ENCODE assay signal across 1 cellular context in genomic region chr6:26033132-26033941, GRCh38.
TF ChIP-seq lines count a peak whose summit lies in the region.

No MANE protein-coding gene starts in this region.

TF ChIP-seq in HepG2, 621 proteins besides CTCF, POLR2A, EP300 and RAD21 (continued from another document and continues in another):
- TF ChIP-seq AKNA (CRISPR knock-in tag; IDR thresholded peaks at IDR 0.05; ENCODE audit: borderline replicate concordance) (no peak), HOXA7 (CRISPR knock-in tag; IDR thresholded peaks at IDR 0.05) (no peak; the same call in 1 of the 2 replicates), ZNF761 (CRISPR knock-in tag; conservative IDR thresholded peaks at IDR 0.05) (peak; percentile 47; the same call in 1 of the 2 replicates), ZFP36 (IDR thresholded peaks at IDR 0.05; ENCODE audit: borderline replicate concordance, low read depth, low read length, partially characterized antibody) (no peak), SP2 (CRISPR knock-in tag; IDR thresholded peaks at IDR 0.05) (no peak), ZNF616 (CRISPR knock-in tag; IDR thresholded peaks at IDR 0.05; ENCODE audit: low read depth) (0 out of 2 replicates have a peak, but pooled peaks have one; percentile 67), RORA (CRISPR knock-in tag; IDR thresholded peaks at IDR 0.05) (no peak), KDM4B (CRISPR knock-in tag; IDR thresholded peaks at IDR 0.05) (peak; percentile 88; the same call in 1 of the 2 replicates), ZSCAN29 (CRISPR knock-in tag; conservative IDR thresholded peaks at IDR 0.05) (no peak; the same call in 1 of the 2 replicates), CBX2 (IDR thresholded peaks at IDR 0.05; ENCODE audit: low read depth, low read length) (no peak), CBX2 (CRISPR knock-in tag; IDR thresholded peaks at IDR 0.05; ENCODE audit: low read depth) (no peak), HMGXB3 (CRISPR knock-in tag; IDR thresholded peaks at IDR 0.05; ENCODE audit: borderline replicate concordance) (0 out of 2 replicates have a peak, but pooled peaks have one; percentile 59), HMG20B (CRISPR knock-in tag; conservative IDR thresholded peaks at IDR 0.05) (no peak), ZBTB42 (CRISPR knock-in tag; IDR thresholded peaks at IDR 0.05) (0 out of 2 replicates have a peak, but pooled peaks have one; percentile 40), HOXA5 (CRISPR knock-in tag; IDR thresholded peaks at IDR 0.05) (no peak), ZNF292 (CRISPR knock-in tag; IDR thresholded peaks at IDR 0.05; ENCODE audit: borderline replicate concordance, low read depth) (peak; percentile 47; the same call in 1 of the 2 replicates), ZNF598 (CRISPR knock-in tag; IDR thresholded peaks at IDR 0.05; ENCODE audit: borderline replicate concordance) (no peak), YY1 (IDR thresholded peaks at IDR 0.05; ENCODE audit: insufficient read depth, insufficient replicate concordance, low read depth, low read length) (peak; percentile 12), ZNF609 (CRISPR knock-in tag; IDR thresholded peaks at IDR 0.05; ENCODE audit: borderline replicate concordance) (no peak; the same call in 1 of the 2 replicates), SRSF4 (IDR thresholded peaks at IDR 0.05; ENCODE audit: low read depth, low read length, poor library complexity, severe bottlenecking) (no peak), ZNF136 (CRISPR knock-in tag; IDR thresholded peaks at IDR 0.05; ENCODE audit: low read depth) (no peak), SMYD3 (CRISPR knock-in tag; IDR thresholded peaks at IDR 0.05) (peak; percentile 23; the same call in 1 of the 2 replicates), GABPB1 (CRISPR knock-in tag; IDR thresholded peaks at IDR 0.05) (peak; percentile 72), SKIL (CRISPR knock-in tag; IDR thresholded peaks at IDR 0.05; ENCODE audit: borderline replicate concordance) (no peak), REXO4 (CRISPR knock-in tag; IDR thresholded peaks at IDR 0.05; ENCODE audit: borderline replicate concordance) (no peak)
- TF ChIP-seq, protein P1, sequence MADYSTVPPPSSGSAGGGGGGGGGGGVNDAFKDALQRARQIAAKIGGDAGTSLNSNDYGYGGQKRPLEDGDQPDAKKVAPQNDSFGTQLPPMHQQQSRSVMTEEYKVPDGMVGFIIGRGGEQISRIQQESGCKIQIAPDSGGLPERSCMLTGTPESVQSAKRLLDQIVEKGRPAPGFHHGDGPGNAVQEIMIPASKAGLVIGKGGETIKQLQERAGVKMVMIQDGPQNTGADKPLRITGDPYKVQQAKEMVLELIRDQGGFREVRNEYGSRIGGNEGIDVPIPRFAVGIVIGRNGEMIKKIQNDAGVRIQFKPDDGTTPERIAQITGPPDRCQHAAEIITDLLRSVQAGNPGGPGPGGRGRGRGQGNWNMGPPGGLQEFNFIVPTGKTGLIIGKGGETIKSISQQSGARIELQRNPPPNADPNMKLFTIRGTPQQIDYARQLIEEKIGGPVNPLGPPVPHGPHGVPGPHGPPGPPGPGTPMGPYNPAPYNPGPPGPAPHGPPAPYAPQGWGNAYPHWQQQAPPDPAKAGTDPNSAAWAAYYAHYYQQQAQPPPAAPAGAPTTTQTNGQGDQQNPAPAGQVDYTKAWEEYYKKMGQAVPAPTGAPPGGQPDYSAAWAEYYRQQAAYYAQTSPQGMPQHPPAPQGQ (CRISPR knock-in tag; IDR thresholded peaks at IDR 0.05; ENCODE audit: borderline replicate concordance): peak; percentile 60; the same call in 1 of the 2 replicates
- TF ChIP-seq, protein P2, sequence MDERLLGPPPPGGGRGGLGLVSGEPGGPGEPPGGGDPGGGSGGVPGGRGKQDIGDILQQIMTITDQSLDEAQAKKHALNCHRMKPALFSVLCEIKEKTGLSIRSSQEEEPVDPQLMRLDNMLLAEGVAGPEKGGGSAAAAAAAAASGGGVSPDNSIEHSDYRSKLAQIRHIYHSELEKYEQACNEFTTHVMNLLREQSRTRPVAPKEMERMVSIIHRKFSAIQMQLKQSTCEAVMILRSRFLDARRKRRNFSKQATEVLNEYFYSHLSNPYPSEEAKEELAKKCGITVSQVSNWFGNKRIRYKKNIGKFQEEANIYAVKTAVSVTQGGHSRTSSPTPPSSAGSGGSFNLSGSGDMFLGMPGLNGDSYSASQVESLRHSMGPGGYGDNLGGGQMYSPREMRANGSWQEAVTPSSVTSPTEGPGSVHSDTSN (CRISPR knock-in tag; IDR thresholded peaks at IDR 0.05): no peak
- TF ChIP-seq, protein P3, sequence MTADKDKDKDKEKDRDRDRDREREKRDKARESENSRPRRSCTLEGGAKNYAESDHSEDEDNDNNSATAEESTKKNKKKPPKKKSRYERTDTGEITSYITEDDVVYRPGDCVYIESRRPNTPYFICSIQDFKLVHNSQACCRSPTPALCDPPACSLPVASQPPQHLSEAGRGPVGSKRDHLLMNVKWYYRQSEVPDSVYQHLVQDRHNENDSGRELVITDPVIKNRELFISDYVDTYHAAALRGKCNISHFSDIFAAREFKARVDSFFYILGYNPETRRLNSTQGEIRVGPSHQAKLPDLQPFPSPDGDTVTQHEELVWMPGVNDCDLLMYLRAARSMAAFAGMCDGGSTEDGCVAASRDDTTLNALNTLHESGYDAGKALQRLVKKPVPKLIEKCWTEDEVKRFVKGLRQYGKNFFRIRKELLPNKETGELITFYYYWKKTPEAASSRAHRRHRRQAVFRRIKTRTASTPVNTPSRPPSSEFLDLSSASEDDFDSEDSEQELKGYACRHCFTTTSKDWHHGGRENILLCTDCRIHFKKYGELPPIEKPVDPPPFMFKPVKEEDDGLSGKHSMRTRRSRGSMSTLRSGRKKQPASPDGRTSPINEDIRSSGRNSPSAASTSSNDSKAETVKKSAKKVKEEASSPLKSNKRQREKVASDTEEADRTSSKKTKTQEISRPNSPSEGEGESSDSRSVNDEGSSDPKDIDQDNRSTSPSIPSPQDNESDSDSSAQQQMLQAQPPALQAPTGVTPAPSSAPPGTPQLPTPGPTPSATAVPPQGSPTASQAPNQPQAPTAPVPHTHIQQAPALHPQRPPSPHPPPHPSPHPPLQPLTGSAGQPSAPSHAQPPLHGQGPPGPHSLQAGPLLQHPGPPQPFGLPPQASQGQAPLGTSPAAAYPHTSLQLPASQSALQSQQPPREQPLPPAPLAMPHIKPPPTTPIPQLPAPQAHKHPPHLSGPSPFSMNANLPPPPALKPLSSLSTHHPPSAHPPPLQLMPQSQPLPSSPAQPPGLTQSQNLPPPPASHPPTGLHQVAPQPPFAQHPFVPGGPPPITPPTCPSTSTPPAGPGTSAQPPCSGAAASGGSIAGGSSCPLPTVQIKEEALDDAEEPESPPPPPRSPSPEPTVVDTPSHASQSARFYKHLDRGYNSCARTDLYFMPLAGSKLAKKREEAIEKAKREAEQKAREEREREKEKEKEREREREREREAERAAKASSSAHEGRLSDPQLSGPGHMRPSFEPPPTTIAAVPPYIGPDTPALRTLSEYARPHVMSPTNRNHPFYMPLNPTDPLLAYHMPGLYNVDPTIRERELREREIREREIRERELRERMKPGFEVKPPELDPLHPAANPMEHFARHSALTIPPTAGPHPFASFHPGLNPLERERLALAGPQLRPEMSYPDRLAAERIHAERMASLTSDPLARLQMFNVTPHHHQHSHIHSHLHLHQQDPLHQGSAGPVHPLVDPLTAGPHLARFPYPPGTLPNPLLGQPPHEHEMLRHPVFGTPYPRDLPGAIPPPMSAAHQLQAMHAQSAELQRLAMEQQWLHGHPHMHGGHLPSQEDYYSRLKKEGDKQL (CRISPR knock-in tag; IDR thresholded peaks at IDR 0.05; ENCODE audit: low read depth): 0 out of 2 replicates have a peak, but pooled peaks have one; percentile 45
